In the genomic region with DNA sequence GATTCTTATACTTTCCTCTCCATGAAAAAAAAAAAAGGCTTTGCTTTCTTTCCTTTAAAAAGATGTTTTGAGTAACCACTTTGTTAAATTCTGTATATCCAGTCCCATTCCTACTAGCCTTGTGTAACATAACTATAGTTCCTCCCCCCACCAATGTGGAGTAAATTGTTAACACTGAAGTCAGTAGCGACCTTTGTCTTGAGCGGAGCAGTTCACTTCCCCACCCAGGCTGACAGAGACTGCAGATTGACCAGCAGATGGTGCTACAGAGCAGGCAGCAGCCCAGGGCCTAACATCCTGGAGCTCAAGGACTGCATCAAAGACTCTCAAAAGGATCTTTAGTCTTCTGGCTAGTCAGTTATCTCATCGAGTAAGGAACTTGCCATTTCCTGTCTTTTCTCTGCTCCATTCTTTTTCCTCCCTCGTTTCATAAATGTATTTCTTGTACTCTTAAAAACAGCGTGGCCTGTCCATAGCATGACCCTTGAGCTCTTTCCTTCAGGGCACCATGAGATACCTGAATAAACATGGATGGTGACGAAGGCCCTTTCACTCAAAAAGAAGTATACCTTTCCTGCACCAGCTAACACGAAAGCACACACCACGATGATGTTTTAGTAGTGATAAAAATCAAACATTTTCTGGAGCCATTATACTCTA, we compare ENCODE assay signal across 1 cellular context.
TF ChIP-seq lines count a peak whose summit lies in the region.

No MANE protein-coding gene starts in this region.

TF ChIP-seq in HepG2, 621 proteins besides CTCF, POLR2A, EP300 and RAD21 (continued from another document):
- TF ChIP-seq, protein P1, sequence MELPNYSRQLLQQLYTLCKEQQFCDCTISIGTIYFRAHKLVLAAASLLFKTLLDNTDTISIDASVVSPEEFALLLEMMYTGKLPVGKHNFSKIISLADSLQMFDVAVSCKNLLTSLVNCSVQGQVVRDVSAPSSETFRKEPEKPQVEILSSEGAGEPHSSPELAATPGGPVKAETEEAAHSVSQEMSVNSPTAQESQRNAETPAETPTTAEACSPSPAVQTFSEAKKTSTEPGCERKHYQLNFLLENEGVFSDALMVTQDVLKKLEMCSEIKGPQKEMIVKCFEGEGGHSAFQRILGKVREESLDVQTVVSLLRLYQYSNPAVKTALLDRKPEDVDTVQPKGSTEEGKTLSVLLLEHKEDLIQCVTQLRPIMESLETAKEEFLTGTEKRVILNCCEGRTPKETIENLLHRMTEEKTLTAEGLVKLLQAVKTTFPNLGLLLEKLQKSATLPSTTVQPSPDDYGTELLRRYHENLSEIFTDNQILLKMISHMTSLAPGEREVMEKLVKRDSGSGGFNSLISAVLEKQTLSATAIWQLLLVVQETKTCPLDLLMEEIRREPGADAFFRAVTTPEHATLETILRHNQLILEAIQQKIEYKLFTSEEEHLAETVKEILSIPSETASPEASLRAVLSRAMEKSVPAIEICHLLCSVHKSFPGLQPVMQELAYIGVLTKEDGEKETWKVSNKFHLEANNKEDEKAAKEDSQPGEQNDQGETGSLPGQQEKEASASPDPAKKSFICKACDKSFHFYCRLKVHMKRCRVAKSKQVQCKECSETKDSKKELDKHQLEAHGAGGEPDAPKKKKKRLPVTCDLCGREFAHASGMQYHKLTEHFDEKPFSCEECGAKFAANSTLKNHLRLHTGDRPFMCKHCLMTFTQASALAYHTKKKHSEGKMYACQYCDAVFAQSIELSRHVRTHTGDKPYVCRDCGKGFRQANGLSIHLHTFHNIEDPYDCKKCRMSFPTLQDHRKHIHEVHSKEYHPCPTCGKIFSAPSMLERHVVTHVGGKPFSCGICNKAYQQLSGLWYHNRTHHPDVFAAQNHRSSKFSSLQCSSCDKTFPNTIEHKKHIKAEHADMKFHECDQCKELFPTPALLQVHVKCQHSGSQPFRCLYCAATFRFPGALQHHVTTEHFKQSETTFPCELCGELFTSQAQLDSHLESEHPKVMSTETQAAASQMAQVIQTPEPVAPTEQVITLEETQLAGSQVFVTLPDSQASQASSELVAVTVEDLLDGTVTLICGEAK (IDR thresholded peaks at IDR 0.05), result no peak
- TF ChIP-seq, protein P1 (CRISPR knock-in tag; IDR thresholded peaks at IDR 0.05), result no peak; the same call in 1 of the 2 replicates
- TF ChIP-seq NCOA1 (CRISPR knock-in tag; IDR thresholded peaks at IDR 0.05) (no peak), RXRA (CRISPR knock-in tag; IDR thresholded peaks at IDR 0.05) (no peak; the same call in 1 of the 2 replicates), ZNF30 (CRISPR knock-in tag; IDR thresholded peaks at IDR 0.05) (no peak), ZNF501 (CRISPR knock-in tag; IDR thresholded peaks at IDR 0.05) (peak; percentile 65; the same call in 1 of the 2 replicates), HHEX (CRISPR knock-in tag; IDR thresholded peaks at IDR 0.05) (no peak), HCFC1 (IDR thresholded peaks at IDR 0.05; ENCODE audit: low read depth, low read length) (no peak), TP53 (CRISPR knock-in tag; conservative IDR thresholded peaks at IDR 0.05) (no peak), TRIM24 (CRISPR knock-in tag; IDR thresholded peaks at IDR 0.05) (no peak), ZNF235 (CRISPR knock-in tag; IDR thresholded peaks at IDR 0.05; ENCODE audit: borderline replicate concordance) (no peak), MAFG (CRISPR knock-in tag; IDR thresholded peaks at IDR 0.05) (no peak), CBX1 (IDR thresholded peaks at IDR 0.05; ENCODE audit: low read depth) (peak; percentile 64), FOXJ3 (CRISPR knock-in tag; IDR thresholded peaks at IDR 0.05; ENCODE audit: borderline replicate concordance) (peak; percentile 61; the same call in 1 of the 2 replicates), TSC22D2 (CRISPR knock-in tag; IDR thresholded peaks at IDR 0.05; ENCODE audit: borderline replicate concordance) (no peak), JARID2 (CRISPR knock-in tag; IDR thresholded peaks at IDR 0.05; ENCODE audit: insufficient replicate concordance) (no peak), MEF2D (CRISPR knock-in tag; IDR thresholded peaks at IDR 0.05) (no peak), HES4 (CRISPR knock-in tag; IDR thresholded peaks at IDR 0.05; ENCODE audit: borderline replicate concordance) (no peak), MZF1 (CRISPR knock-in tag; IDR thresholded peaks at IDR 0.05; ENCODE audit: borderline replicate concordance) (no peak), KDM4B (CRISPR knock-in tag; IDR thresholded peaks at IDR 0.05) (peak; percentile 76; the same call in 1 of the 2 replicates), JDP2 (CRISPR knock-in tag; IDR thresholded peaks at IDR 0.05; ENCODE audit: borderline replicate concordance) (no peak), ZFP36L1 (CRISPR knock-in tag; IDR thresholded peaks at IDR 0.05) (0 out of 2 replicates have a peak, but pooled peaks have one; percentile 67), ZFP36L2 (CRISPR knock-in tag; IDR thresholded peaks at IDR 0.05) (no peak), XBP1 (CRISPR knock-in tag; IDR thresholded peaks at IDR 0.05) (no peak), ZNF569 (CRISPR knock-in tag; IDR thresholded peaks at IDR 0.05; ENCODE audit: borderline replicate concordance) (no peak), TOPORS (CRISPR knock-in tag; IDR thresholded peaks at IDR 0.05) (no peak), ZNF737 (CRISPR knock-in tag; IDR thresholded peaks at IDR 0.05; ENCODE audit: borderline replicate concordance) (no peak), REXO4 (CRISPR knock-in tag; IDR thresholded peaks at IDR 0.05; ENCODE audit: borderline replicate concordance) (no peak), ZNF768 (CRISPR knock-in tag; IDR thresholded peaks at IDR 0.05) (no peak), TOE1 (CRISPR knock-in tag; IDR thresholded peaks at IDR 0.05) (no peak), ZNF10 (CRISPR knock-in tag; IDR thresholded peaks at IDR 0.05; ENCODE audit: borderline replicate concordance, low read depth) (no peak), ZNF619 (CRISPR knock-in tag; IDR thresholded peaks at IDR 0.05) (no peak)
- TF ChIP-seq, protein P2, sequence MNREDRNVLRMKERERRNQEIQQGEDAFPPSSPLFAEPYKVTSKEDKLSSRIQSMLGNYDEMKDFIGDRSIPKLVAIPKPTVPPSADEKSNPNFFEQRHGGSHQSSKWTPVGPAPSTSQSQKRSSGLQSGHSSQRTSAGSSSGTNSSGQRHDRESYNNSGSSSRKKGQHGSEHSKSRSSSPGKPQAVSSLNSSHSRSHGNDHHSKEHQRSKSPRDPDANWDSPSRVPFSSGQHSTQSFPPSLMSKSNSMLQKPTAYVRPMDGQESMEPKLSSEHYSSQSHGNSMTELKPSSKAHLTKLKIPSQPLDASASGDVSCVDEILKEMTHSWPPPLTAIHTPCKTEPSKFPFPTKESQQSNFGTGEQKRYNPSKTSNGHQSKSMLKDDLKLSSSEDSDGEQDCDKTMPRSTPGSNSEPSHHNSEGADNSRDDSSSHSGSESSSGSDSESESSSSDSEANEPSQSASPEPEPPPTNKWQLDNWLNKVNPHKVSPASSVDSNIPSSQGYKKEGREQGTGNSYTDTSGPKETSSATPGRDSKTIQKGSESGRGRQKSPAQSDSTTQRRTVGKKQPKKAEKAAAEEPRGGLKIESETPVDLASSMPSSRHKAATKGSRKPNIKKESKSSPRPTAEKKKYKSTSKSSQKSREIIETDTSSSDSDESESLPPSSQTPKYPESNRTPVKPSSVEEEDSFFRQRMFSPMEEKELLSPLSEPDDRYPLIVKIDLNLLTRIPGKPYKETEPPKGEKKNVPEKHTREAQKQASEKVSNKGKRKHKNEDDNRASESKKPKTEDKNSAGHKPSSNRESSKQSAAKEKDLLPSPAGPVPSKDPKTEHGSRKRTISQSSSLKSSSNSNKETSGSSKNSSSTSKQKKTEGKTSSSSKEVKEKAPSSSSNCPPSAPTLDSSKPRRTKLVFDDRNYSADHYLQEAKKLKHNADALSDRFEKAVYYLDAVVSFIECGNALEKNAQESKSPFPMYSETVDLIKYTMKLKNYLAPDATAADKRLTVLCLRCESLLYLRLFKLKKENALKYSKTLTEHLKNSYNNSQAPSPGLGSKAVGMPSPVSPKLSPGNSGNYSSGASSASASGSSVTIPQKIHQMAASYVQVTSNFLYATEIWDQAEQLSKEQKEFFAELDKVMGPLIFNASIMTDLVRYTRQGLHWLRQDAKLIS (CRISPR knock-in tag; IDR thresholded peaks at IDR 0.05), result no peak
- TF ChIP-seq, protein P3, sequence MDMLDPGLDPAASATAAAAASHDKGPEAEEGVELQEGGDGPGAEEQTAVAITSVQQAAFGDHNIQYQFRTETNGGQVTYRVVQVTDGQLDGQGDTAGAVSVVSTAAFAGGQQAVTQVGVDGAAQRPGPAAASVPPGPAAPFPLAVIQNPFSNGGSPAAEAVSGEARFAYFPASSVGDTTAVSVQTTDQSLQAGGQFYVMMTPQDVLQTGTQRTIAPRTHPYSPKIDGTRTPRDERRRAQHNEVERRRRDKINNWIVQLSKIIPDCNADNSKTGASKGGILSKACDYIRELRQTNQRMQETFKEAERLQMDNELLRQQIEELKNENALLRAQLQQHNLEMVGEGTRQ (IDR thresholded peaks at IDR 0.05; ENCODE audit: low read depth, low read length), result no peak
- TF ChIP-seq, protein P3 (CRISPR knock-in tag; IDR thresholded peaks at IDR 0.05; ENCODE audit: borderline replicate concordance), result no peak
- TF ChIP-seq, protein P4, sequence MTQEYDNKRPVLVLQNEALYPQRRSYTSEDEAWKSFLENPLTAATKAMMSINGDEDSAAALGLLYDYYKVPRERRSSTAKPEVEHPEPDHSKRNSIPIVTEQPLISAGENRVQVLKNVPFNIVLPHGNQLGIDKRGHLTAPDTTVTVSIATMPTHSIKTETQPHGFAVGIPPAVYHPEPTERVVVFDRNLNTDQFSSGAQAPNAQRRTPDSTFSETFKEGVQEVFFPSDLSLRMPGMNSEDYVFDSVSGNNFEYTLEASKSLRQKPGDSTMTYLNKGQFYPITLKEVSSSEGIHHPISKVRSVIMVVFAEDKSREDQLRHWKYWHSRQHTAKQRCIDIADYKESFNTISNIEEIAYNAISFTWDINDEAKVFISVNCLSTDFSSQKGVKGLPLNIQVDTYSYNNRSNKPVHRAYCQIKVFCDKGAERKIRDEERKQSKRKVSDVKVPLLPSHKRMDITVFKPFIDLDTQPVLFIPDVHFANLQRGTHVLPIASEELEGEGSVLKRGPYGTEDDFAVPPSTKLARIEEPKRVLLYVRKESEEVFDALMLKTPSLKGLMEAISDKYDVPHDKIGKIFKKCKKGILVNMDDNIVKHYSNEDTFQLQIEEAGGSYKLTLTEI (CRISPR knock-in tag; conservative IDR thresholded peaks at IDR 0.05), result no peak
- TF ChIP-seq, protein P5, sequence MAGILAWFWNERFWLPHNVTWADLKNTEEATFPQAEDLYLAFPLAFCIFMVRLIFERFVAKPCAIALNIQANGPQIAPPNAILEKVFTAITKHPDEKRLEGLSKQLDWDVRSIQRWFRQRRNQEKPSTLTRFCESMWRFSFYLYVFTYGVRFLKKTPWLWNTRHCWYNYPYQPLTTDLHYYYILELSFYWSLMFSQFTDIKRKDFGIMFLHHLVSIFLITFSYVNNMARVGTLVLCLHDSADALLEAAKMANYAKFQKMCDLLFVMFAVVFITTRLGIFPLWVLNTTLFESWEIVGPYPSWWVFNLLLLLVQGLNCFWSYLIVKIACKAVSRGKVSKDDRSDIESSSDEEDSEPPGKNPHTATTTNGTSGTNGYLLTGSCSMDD (CRISPR knock-in tag; IDR thresholded peaks at IDR 0.05), result no peak
- TF ChIP-seq, protein P6, sequence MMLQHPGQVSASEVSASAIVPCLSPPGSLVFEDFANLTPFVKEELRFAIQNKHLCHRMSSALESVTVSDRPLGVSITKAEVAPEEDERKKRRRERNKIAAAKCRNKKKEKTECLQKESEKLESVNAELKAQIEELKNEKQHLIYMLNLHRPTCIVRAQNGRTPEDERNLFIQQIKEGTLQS (CRISPR knock-in tag; IDR thresholded peaks at IDR 0.05), result no peak
